ENCODE assay signal across 8 cellular contexts in genomic region chr9:6106576-6107339, GRCh38.
DNase-seq lines count a peak whose midpoint lies in the region; ATAC-seq and TF ChIP-seq lines count a peak whose summit lies in the region.

No MANE protein-coding gene starts in this region.

- 0 out of 2 replicates have a peak overlapping the region, but pooled peaks have one; percentile 2 for H3K4me3 ChIP-seq in GM12865 (ENCODE audit: low read depth, low read length)

- TF ChIP-seq CTCF in 22Rv1 (IDR thresholded peaks at IDR 0.05) (peak; percentile 51), GM12865 (IDR thresholded peaks at IDR 0.05; ENCODE audit: insufficient read depth, low read depth, low read length, missing control alignments) (peak; percentile 44)

- peak; percentile 71 for ATAC-seq in HG02885 (IDR thresholded peaks at IDR 0.05; ENCODE audit: poor library complexity, unreplicated experiment)
- ATAC-seq in HG03469 (IDR thresholded peaks at IDR 0.05; ENCODE audit: unreplicated experiment): no peak

- DNase-seq in GM12865 (ENCODE audit: low read depth): peak; percentile 63
- peak; percentile 14 for DNase-seq in NCI-H460 (ENCODE audit: extremely low read depth, low read depth)
- peak; percentile 29 to 56 for DNase-seq in lung microvascular endothelial cell (ENCODE audit: low read depth in 2 of 2)
- DNase-seq in T-helper 2 cell: no peak

- H3K27ac ChIP-seq in 22Rv1 (peak overlapping the region; percentile 41; the same call in 1 of the 2 replicates), cingulate gyrus (ENCODE audit: low read depth, low read length) (peak overlapping the region; percentile 31)

Comparison
In these comparisons a context has a peak if more than half of its experiments do, and no peak if none do; other contexts are left out.
1. DNase-seq: peak in GM12865 (single experiment), NCI-H460 (single experiment) and lung microvascular endothelial cell (2 of 2); none in T-helper 2 cell (0 of 5).